Comparison of ENCODE assay signal across 11 cellular contexts in genomic region chr17:32926789-32927188, GRCh38. TPM values are rescaled to one million over a fixed set of nuclear protein-coding genes. Genes with fewer than 3 reads are reported as not detected.
DNase-seq lines count a peak whose midpoint lies in the region; TF ChIP-seq lines count a peak whose summit lies in the region.
"Not testable (repeated sequence)": the region's sequence is repeated elsewhere in the genome, so short reads cannot be mapped to it uniquely, and the experiment has no call there.
"Had no signal": no experiment of that assay in that cellular context is flagged by ENCODE, and none has a peak within 500 bp of the region (broad histone marks: within the 10 kb centered on the region; RNA-seq: fewer than 3 reads in every experiment).

No MANE protein-coding gene starts in this region.

- H3K27ac ChIP-seq in BLaER1; osteoblast (ENCODE audit: low read depth, low read length): not testable (repeated sequence)
- H3K27ac ChIP-seq in angular gyrus (ENCODE audit: low read depth, low read length) (peak overlapping the region; percentile 98), dorsolateral prefrontal cortex (peak overlapping the region in 58 of 59 donors; percentile 81 to 100 (median 96)), layer of hippocampus (ENCODE audit: low read depth, low read length) (peak overlapping the region; percentile 98), temporal lobe (ENCODE audit: low read depth, low read length) (peak overlapping the region; percentile 100)

- H3K27me3 ChIP-seq in BLaER1: peaks cover 33% of the 10 kb centered on the region
- not testable (repeated sequence) for H3K27me3 ChIP-seq in NT2/D1 (ENCODE audit: insufficient read depth, insufficient read length); dorsolateral prefrontal cortex; layer of hippocampus (ENCODE audit: control insufficient read depth, insufficient read depth, low read length); mucosa of stomach (ENCODE audit: control insufficient read depth, insufficient read depth, low read length); osteoblast (ENCODE audit: insufficient read depth, low read length)

- H3K4me1 ChIP-seq in BLaER1 (peaks cover 23% of the 10 kb centered on the region), mucosa of stomach (ENCODE audit: control insufficient read depth, insufficient read depth, low read length) (peaks cover 15% of the 10 kb centered on the region), osteoblast (ENCODE audit: insufficient read depth, low read length) (peaks cover 12% of the 10 kb centered on the region)
- not testable (repeated sequence) for H3K4me1 ChIP-seq in NT2/D1 (ENCODE audit: insufficient read depth, insufficient read length)

- H3K79me2 ChIP-seq in osteoblast (ENCODE audit: insufficient read depth, low read length): peaks cover 11% of the 10 kb centered on the region

- H3K9me3 ChIP-seq in BLaER1; NT2/D1 (ENCODE audit: insufficient read depth, low read length); mucosa of stomach (ENCODE audit: control insufficient read depth, low read length); osteoblast (ENCODE audit: low read depth, low read length): not testable (repeated sequence)

- not testable (repeated sequence) for H4K20me1 ChIP-seq in BLaER1; osteoblast (ENCODE audit: insufficient read depth, low read length)

- TF ChIP-seq CTCF in dorsolateral prefrontal cortex (IDR thresholded peaks at IDR 0.05 in 54 of 56, conservative IDR thresholded peaks at IDR 0.05 in 2 of 56; ENCODE audit: low read depth in 1 of 56, partially characterized antibody in 56 of 56); osteoblast (IDR thresholded peaks at IDR 0.05; ENCODE audit: extremely low read depth, low read depth, low read length): not testable (repeated sequence)

- peak overlapping the region; percentile 69 for H2AFZ ChIP-seq in osteoblast (ENCODE audit: low read length)

- DNase-seq in NT2/D1 (ENCODE audit: low read depth, low spot score); dorsolateral prefrontal cortex; osteoblast (ENCODE audit: insufficient read length, low spot score, missing footprints): not testable (repeated sequence)

- H3K4me2 ChIP-seq in BLaER1 (peak overlapping the region; percentile 88), osteoblast (ENCODE audit: insufficient read depth, low read length) (peak overlapping the region; percentile 73)

- H3K9ac ChIP-seq in BLaER1 (peak overlapping the region; percentile 77; the same call in 1 of the 2 replicates), NT2/D1 (ENCODE audit: insufficient read length, low read depth) (peak overlapping the region; percentile 61)
- not testable (repeated sequence) for H3K9ac ChIP-seq in mucosa of stomach (ENCODE audit: low read length)

- H3K4me3 ChIP-seq in BLaER1: peak overlapping the region; percentile 74; the same call in 1 of the 2 replicates
- not testable (repeated sequence) for H3K4me3 ChIP-seq in NT2/D1 (ENCODE audit: insufficient read length, low read depth); osteoblast (ENCODE audit: insufficient read depth, low read length)
- H3K4me3 ChIP-seq in dorsolateral prefrontal cortex: peak overlapping the region in 32 of 59 donors; percentile 55 to 84 (median 72)
- H3K4me3 ChIP-seq in mucosa of stomach (ENCODE audit: low read length): peak overlapping the region; percentile 54

- intact Hi-C loops in dorsolateral prefrontal cortex (cut with DNase I): loop anchor here in 1 of 2 donors (5.0 kb wide), 1 partner anchor 49 kb away; the partner anchor contains the start of gene MYO1D

- not testable (repeated sequence) for H3K36me3 ChIP-seq in BLaER1; NT2/D1 (ENCODE audit: insufficient read depth, insufficient read length, low read length); mucosa of stomach (ENCODE audit: control insufficient read depth, insufficient read depth, low read length); osteoblast (ENCODE audit: insufficient read depth, low read length)

RNA-seq across cellular contexts. Expression of gene TMEM98, which starts 1.2 kb away (rescaled TPM):
- 100 to 1,000 TPM in 7 of 120 experiments, 10 to 100 TPM in 113; 13.7 to 214 (median 45.5) TPM for total RNA-seq in dorsolateral prefrontal cortex
- total RNA-seq in osteoblast: 103 and 121 TPM in 2 replicates
- 32.7 TPM for total RNA-seq in temporal lobe
- total RNA-seq: A172; CD8-positive, alpha-beta T cell; PC-9 had no signal

RNA-seq across cellular contexts. Expression of gene MYO1D, which starts 49.9 kb away (rescaled TPM):
- 100 to 1,000 TPM in 2 of 120 experiments, 10 to 100 TPM in 118; 24.1 to 112 (median 48.7) TPM for total RNA-seq in dorsolateral prefrontal cortex
- total RNA-seq in osteoblast: 130 and 160 TPM in 2 replicates
- total RNA-seq in temporal lobe: 29.7 TPM
